Comparison of ENCODE assay signal across 11 cellular contexts in the genomic region with DNA sequence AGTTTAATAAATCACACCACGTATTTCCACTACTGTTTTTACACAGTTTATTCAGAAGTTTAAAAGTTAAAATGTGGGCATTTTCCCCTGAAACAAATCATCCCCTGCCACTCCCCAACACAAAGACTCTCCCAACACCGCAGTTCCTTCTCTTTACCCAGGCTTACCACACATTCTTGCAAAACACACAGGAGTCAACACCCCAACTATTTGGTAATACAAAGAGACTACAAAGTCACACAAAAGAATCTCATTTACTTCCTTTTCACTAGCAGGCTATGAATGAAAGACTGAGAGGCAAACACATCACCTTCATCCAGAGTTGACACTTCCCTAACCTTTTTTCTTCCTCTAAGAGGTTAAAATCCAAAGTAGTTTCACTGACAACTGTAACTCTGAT. TPM values are rescaled to one million over a fixed set of nuclear protein-coding genes. Genes with fewer than 3 reads are reported as not detected.
DNase-seq lines count a peak whose midpoint lies in the region; ATAC-seq and TF ChIP-seq lines count a peak whose summit lies in the region.
"Had no signal": no experiment of that assay in that cellular context is flagged by ENCODE, and none has a peak within 500 bp of the region (broad histone marks: within the 10 kb centered on the region; RNA-seq: fewer than 3 reads in every experiment).

No MANE protein-coding gene starts in this region.

- H3K27me3 Mint-ChIP-seq in HFFc6 (ENCODE audit: insufficient read depth) (peaks cover 3% of the 10 kb centered on the region; the same call in 1 of the 2 replicates), glutamatergic neuron (ENCODE audit: unreplicated experiment) (peaks cover 2% of the 10 kb centered on the region)
- no peaks in the 10 kb centered on the region for H3K27me3 Mint-ChIP-seq in activated CD4-positive, alpha-beta memory T cell treated with anti-CD3 and anti-CD28 coated beads for 36 hours

- H3K4me3 ChIP-seq in AG10803 (ENCODE audit: low read length): no peak overlapping the region
- H3K4me3 ChIP-seq: SK-N-MC had no signal

- no peaks in the 10 kb centered on the region for H3K27me3 ChIP-seq in foreskin keratinocyte

- DNase-seq in AG10803 (ENCODE audit: low read depth) (peak; percentile 51), HFFc6 (no peak), glutamatergic neuron (no peak), foreskin keratinocyte (no peak), putamen (ENCODE audit: low spot score) (no peak), NCI-H187 (lab: John Stamatoyannopoulos, UW) (no peak)
- DNase-seq in activated CD4-positive, alpha-beta memory T cell treated with anti-CD3 and anti-CD28 coated beads for 36 hours: no peak
- DNase-seq: stimulated activated CD4-positive, alpha-beta T cell treated with anti-CD3 and anti-CD28 coated beads, Interleukin-1b, Interleukin-23, amount 100 ng/mL, for 48 hours had no signal

- CTCF ChIA-PET in activated CD4-positive, alpha-beta memory T cell treated with anti-CD3 and anti-CD28 coated beads for 36 hours (lab: Charles Lee): interaction anchor here (2.0 kb wide), 1 partner anchor 71 kb away, joined by 7 read pairs; no protein-coding TSS in a partner anchor

- H3K36me3 Mint-ChIP-seq in HFFc6 (ENCODE audit: low read depth) (peaks cover 40% of the 10 kb centered on the region), glutamatergic neuron (ENCODE audit: unreplicated experiment) (no peaks in the 10 kb centered on the region)
- peaks cover 47% of the 10 kb centered on the region for H3K36me3 Mint-ChIP-seq in activated CD4-positive, alpha-beta memory T cell treated with anti-CD3 and anti-CD28 coated beads for 36 hours

- peak overlapping the region; percentile 15 for H3K27ac Mint-ChIP-seq in HFFc6
- H3K27ac Mint-ChIP-seq in activated CD4-positive, alpha-beta memory T cell treated with anti-CD3 and anti-CD28 coated beads for 36 hours: peak overlapping the region; percentile 74
- H3K27ac Mint-ChIP-seq in glutamatergic neuron (ENCODE audit: unreplicated experiment): no peak overlapping the region

- H3K9me3 Mint-ChIP-seq in HFFc6 (no peaks in the 10 kb centered on the region), glutamatergic neuron (ENCODE audit: unreplicated experiment) (peaks cover 5% of the 10 kb centered on the region)
- no peaks in the 10 kb centered on the region for H3K9me3 Mint-ChIP-seq in activated CD4-positive, alpha-beta memory T cell treated with anti-CD3 and anti-CD28 coated beads for 36 hours

- no peak for TF ChIP-seq CTCF in AG10803 (conservative IDR thresholded peaks at IDR 0.05; ENCODE audit: low read length)
- TF ChIP-seq CTCF in HFFc6 (IDR thresholded peaks at IDR 0.05): no peak
- no peak for TF ChIP-seq CTCF in glutamatergic neuron (IDR thresholded peaks at IDR 0.05; ENCODE audit: partially characterized antibody, unreplicated experiment)
- TF ChIP-seq CTCF in foreskin keratinocyte (conservative IDR thresholded peaks at IDR 0.05): no peak

- H3K4me3 Mint-ChIP-seq in HFFc6 (no peak overlapping the region), glutamatergic neuron (ENCODE audit: unreplicated experiment) (peak overlapping the region; percentile 31)
- H3K4me3 Mint-ChIP-seq in activated CD4-positive, alpha-beta memory T cell treated with anti-CD3 and anti-CD28 coated beads for 36 hours: no peak overlapping the region

- intact Hi-C loops in activated CD4-positive, alpha-beta memory T cell treated with anti-CD3 and anti-CD28 coated beads for 36 hours (cut with micrococcal nuclease): no loop called here

- no peak overlapping the region for H3K27ac ChIP-seq in foreskin keratinocyte
- H3K27ac ChIP-seq: SK-N-MC had no signal

- POLR2A ChIA-PET in activated CD4-positive, alpha-beta memory T cell treated with anti-CD3 and anti-CD28 coated beads for 36 hours (lab: Charles Lee): no interaction called here

- H3K4me1 ChIP-seq in foreskin keratinocyte: no peaks in the 10 kb centered on the region

- H3K4me1 Mint-ChIP-seq in HFFc6 (ENCODE audit: low read depth): peaks cover 16% of the 10 kb centered on the region
- H3K4me1 Mint-ChIP-seq in activated CD4-positive, alpha-beta memory T cell treated with anti-CD3 and anti-CD28 coated beads for 36 hours (ENCODE audit: low read depth): peaks cover 34% of the 10 kb centered on the region
- peaks cover 2% of the 10 kb centered on the region for H3K4me1 Mint-ChIP-seq in glutamatergic neuron (ENCODE audit: low read depth, unreplicated experiment)

- ATAC-seq in HG03571 (IDR thresholded peaks at IDR 0.05; ENCODE audit: unreplicated experiment) (no peak), foreskin keratinocyte (no peak)

RNA-seq across cellular contexts. Expression of gene KCTD20, which starts 51.1 kb away (rescaled TPM):
- total RNA-seq in HFFc6 (2021; fragmentation: NEBNext Ultra II Directional; extraction: Animal tissue kit (Norgen Biotek cat#: 25700)): 10 to 100 TPM; 53.0 to 81.7 (median 65.4) TPM
- 10 to 100 TPM; 48.0 to 51.0 TPM for total RNA-seq in activated CD4-positive, alpha-beta memory T cell treated with anti-CD3 and anti-CD28 coated beads for 36 hours
- total RNA-seq in glutamatergic neuron (ENCODE audit: unreplicated experiment) (29.1 TPM), foreskin keratinocyte (26.1 and 33.3 TPM in 2 replicates)
- polyA plus RNA-seq in foreskin keratinocyte: 9.2 and 9.4 TPM in 2 replicates

RNA-seq across cellular contexts. Expression of gene PXT1, which starts 51.2 kb away (rescaled TPM):
- total RNA-seq in HFFc6 (2021; fragmentation: NEBNext Ultra II Directional; extraction: Animal tissue kit (Norgen Biotek cat#: 25700)): under 1 TPM in 3 of 6 experiments, not detected in 3; 0.09 to 0.12 (median 0.09) TPM
- total RNA-seq in activated CD4-positive, alpha-beta memory T cell treated with anti-CD3 and anti-CD28 coated beads for 36 hours: under 1 TPM; 0.22 to 0.29 TPM
- total RNA-seq in glutamatergic neuron (ENCODE audit: unreplicated experiment) (not detected), foreskin keratinocyte (not detected in 2 replicates)
- polyA plus RNA-seq in foreskin keratinocyte: 0.04 TPM in 1 of 2 replicates, not detected in the other
- polyA plus RNA-seq: BJ had no signal

RNA-seq across cellular contexts. Expression of gene STK38, which starts 53.4 kb away (rescaled TPM):
- total RNA-seq in HFFc6 (2021; fragmentation: NEBNext Ultra II Directional; extraction: Animal tissue kit (Norgen Biotek cat#: 25700)): 10 to 100 TPM; 37.4 to 44.9 (median 41.9) TPM
- total RNA-seq in activated CD4-positive, alpha-beta memory T cell treated with anti-CD3 and anti-CD28 coated beads for 36 hours: 10 to 100 TPM; 25.8 to 27.5 TPM
- total RNA-seq in glutamatergic neuron (ENCODE audit: unreplicated experiment) (55.1 TPM), foreskin keratinocyte (28.2 and 29.0 TPM in 2 replicates)
- 13.1 and 15.3 TPM in 2 replicates for polyA plus RNA-seq in foreskin keratinocyte
